20 cellular contexts compared by ENCODE assay signal in the genomic region with DNA sequence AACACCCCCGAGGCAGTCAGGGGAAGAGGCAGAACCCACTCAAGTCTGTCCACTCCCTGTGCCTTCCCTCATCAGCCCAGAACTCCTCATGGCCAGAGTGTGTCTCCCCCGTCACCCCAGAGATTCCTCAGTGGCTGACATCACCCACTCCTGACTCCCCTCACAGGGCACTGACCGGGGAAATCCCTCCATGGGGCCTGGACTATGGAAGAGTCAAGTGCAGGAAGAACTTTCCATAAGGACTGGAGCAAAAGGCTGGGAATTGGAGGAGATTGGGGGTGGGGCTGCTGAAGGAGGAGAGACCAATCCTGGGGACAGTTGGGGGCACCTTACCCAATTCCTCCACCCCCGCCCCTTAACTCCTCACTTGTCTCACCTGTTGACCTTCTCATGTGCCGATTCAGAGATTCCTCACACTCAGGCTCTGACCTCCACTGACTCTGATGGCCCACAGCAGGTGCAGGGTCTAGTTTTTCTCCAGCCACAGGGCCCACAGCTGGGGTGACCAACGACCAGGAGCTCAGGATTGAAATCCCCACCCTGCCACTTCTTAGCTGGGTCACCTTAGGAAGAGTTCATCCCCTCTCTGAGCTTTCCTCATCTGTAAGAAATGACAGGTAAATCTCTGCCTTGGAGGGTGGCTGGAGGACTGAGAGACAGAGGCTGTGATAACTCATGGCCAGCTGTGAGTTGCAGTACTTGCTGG. TPM values are rescaled to one million over a fixed set of nuclear protein-coding genes. Genes with fewer than 3 reads are reported as not detected.
DNase-seq lines count a peak whose midpoint lies in the region; ATAC-seq and TF ChIP-seq lines count a peak whose summit lies in the region.
"Had no signal": no experiment of that assay in that cellular context is flagged by ENCODE, and none has a peak within 500 bp of the region (broad histone marks: within the 10 kb centered on the region; RNA-seq: fewer than 3 reads in every experiment).

No MANE protein-coding gene starts in this region.

- H3K9me3 ChIP-seq in tibial nerve (no peaks in the 10 kb centered on the region), transverse colon (no peaks in the 10 kb centered on the region)

- peaks cover 5% of the 10 kb centered on the region for H3K4me1 Mint-ChIP-seq in activated naive CD4-positive, alpha-beta T cell treated with anti-CD3 and anti-CD28 coated beads, Interleukin-2, amount 50 U/mL, for 24 hours
- peaks cover 56% of the 10 kb centered on the region for H3K4me1 Mint-ChIP-seq in mesothelial cell of epicardium

- no peak for ATAC-seq in activated naive CD4-positive, alpha-beta T cell treated with anti-CD3 and anti-CD28 coated beads, Interleukin-2, amount 50 U/mL, for 72 hours
- ATAC-seq in HG02571 (IDR thresholded peaks at IDR 0.05; ENCODE audit: unreplicated experiment): no peak
- ATAC-seq: activated naive CD8-positive, alpha-beta T cell treated with anti-CD3 and anti-CD28 coated beads, Interleukin-2, amount 50 U/mL, for 24 hours had no signal

- no peak for DNase-seq in activated naive CD4-positive, alpha-beta T cell treated with anti-CD3 and anti-CD28 coated beads, Interleukin-2, amount 50 U/mL, for 72 hours (ENCODE audit: low spot score in 2 of 2)
- DNase-seq in dorsolateral prefrontal cortex (no peak), mesothelial cell of epicardium (ENCODE audit: low spot score in 2 of 2, unreplicated experiment in 2 of 2) (no peak), tibial nerve (ENCODE audit: low spot score in 2 of 2) (no peak), transverse colon (no peak), NCI-H1436 (lab: John Stamatoyannopoulos, UW) (no peak)
- DNase-seq: activated CD4-positive, alpha-beta T cell treated with anti-CD3 and anti-CD28 coated beads, Interleukin-2, amount 10 ng/mL, durations not matched to agents 24 days and 14 days; activated naive CD8-positive, alpha-beta T cell treated with anti-CD3 and anti-CD28 coated beads, Interleukin-2, amount 50 U/mL, for 24 hours; activated T-cell treated with anti-CD3 and anti-CD28 coated beads, Interleukin-2, amount 50 U/mL, for 1 hour; Karpas-422; NCI-H187 treated with DMSO at 0.1 percent for 48 hours; NCI-H748 treated with DMSO at 0.1 percent for 48 hours had no signal

- H3K4me3 ChIP-seq in dorsolateral prefrontal cortex: peak overlapping the region in 49 of 59 donors; percentile 18 to 76 (median 62)
- H3K4me3 ChIP-seq in tibial nerve: peak overlapping the region in 3 of 4 donors; percentile 30 to 49 (median 42)
- no peak overlapping the region for H3K4me3 ChIP-seq in transverse colon

- in situ Hi-C loops in transverse colon (cut with MboI; ENCODE audit: low pct_ligation_motif_present in 1 of 4, low pct_unique_long_range_greater_than_20kb in 1 of 4, low sequenced_read_pairs in 3 of 4): no loop called here

- H3K27ac Mint-ChIP-seq in activated naive CD4-positive, alpha-beta T cell treated with anti-CD3 and anti-CD28 coated beads, Interleukin-2, amount 50 U/mL, for 24 hours: peak overlapping the region; percentile 17
- peak overlapping the region in 1 of 2 donors; percentile 32 for H3K27ac Mint-ChIP-seq in activated naive CD4-positive, alpha-beta T cell treated with anti-CD3 and anti-CD28 coated beads, Interleukin-2, amount 50 U/mL, for 72 hours
- H3K27ac Mint-ChIP-seq in mesothelial cell of epicardium: peak overlapping the region; percentile 34
- H3K27ac Mint-ChIP-seq: activated CD4-positive, alpha-beta T cell treated with anti-CD3 and anti-CD28 coated beads, Interleukin-2, amount 10 ng/mL, durations not matched to agents 24 days and 14 days; activated naive CD8-positive, alpha-beta T cell treated with anti-CD3 and anti-CD28 coated beads, Interleukin-2, amount 50 U/mL, for 24 hours; stimulated activated naive CD8-positive, alpha-beta T cell treated with anti-CD3 and anti-CD28 coated beads, Interleukin-15, Interleukin-2, amounts not matched to agents 100 ng/mL and 50 ng/mL, for 24 hours; T-helper 2 cell treated with Interferon-gamma antibody and Interleukin-4, amounts not matched to agents 5 μg/mL and 100 μg/mL, for 36 hours had no signal

- WGBS in tibial nerve, 2 donors: 55% methylated on average over 6 of the region's 6 CpGs
- WGBS in transverse colon (ENCODE audit: low coverage in 1 of 2), 2 donors: 63% methylated on average over 6 of the region's 6 CpGs; no CpG with 5 or more reads in 1 of the 2 donors

- no peak for TF ChIP-seq EP300 in tibial nerve (IDR thresholded peaks at IDR 0.05)
- TF ChIP-seq EP300 in transverse colon (IDR thresholded peaks at IDR 0.05; ENCODE audit: low read depth): no peak

- H3K4me1 ChIP-seq in tibial nerve: peaks cover 0 to 58% (median 10%) of the 10 kb centered on the region in 4 donors
- H3K4me1 ChIP-seq in transverse colon: peaks cover 0 to 5% (median 2%) of the 10 kb centered on the region in 4 donors

- TF ChIP-seq POLR2A in tibial nerve (IDR thresholded peaks at IDR 0.05) (no peak), transverse colon (IDR thresholded peaks at IDR 0.05) (no peak)

- H3K9me3 Mint-ChIP-seq in activated naive CD4-positive, alpha-beta T cell treated with anti-CD3 and anti-CD28 coated beads, Interleukin-2, amount 50 U/mL, for 24 hours: no peaks in the 10 kb centered on the region
- no peaks in the 10 kb centered on the region for H3K9me3 Mint-ChIP-seq in activated naive CD4-positive, alpha-beta T cell treated with anti-CD3 and anti-CD28 coated beads, Interleukin-2, amount 50 U/mL, for 72 hours
- no peaks in the 10 kb centered on the region for H3K9me3 Mint-ChIP-seq in mesothelial cell of epicardium
- H3K9me3 Mint-ChIP-seq: activated CD4-positive, alpha-beta T cell treated with anti-CD3 and anti-CD28 coated beads, Interleukin-2, amount 10 ng/mL, durations not matched to agents 24 days and 14 days; activated naive CD8-positive, alpha-beta T cell treated with anti-CD3 and anti-CD28 coated beads, Interleukin-2, amount 50 U/mL, for 24 hours; stimulated activated naive CD8-positive, alpha-beta T cell treated with anti-CD3 and anti-CD28 coated beads, Interleukin-15, Interleukin-2, amounts not matched to agents 100 ng/mL and 50 ng/mL, for 24 hours; T-helper 2 cell treated with Interferon-gamma antibody and Interleukin-4, amounts not matched to agents 5 μg/mL and 100 μg/mL, for 36 hours had no signal

- H3K27me3 ChIP-seq in dorsolateral prefrontal cortex (no peaks in the 10 kb centered on the region), tibial nerve (no peaks in the 10 kb centered on the region), transverse colon (no peaks in the 10 kb centered on the region)

- TF ChIP-seq CTCF in dorsolateral prefrontal cortex (IDR thresholded peaks at IDR 0.05 in 54 of 56, conservative IDR thresholded peaks at IDR 0.05 in 2 of 56; ENCODE audit: low read depth in 1 of 56, partially characterized antibody in 56 of 56) (no peak), mesothelial cell of epicardium (IDR thresholded peaks at IDR 0.05; ENCODE audit: unreplicated experiment) (no peak), tibial nerve (IDR thresholded peaks at IDR 0.05) (no peak), transverse colon (IDR thresholded peaks at IDR 0.05) (no peak)

- intact Hi-C loops in dorsolateral prefrontal cortex (cut with DNase I) (no loop called here), transverse colon (cut with DNase I; ENCODE audit: low total_unique reads) (no loop called here)

- H3K27ac ChIP-seq in dorsolateral prefrontal cortex (peak overlapping the region in 24 of 59 donors; percentile 9 to 92 (median 76)), tibial nerve (peak overlapping the region; percentile 55 to 87 (median 65)), transverse colon (no peak overlapping the region)

- H3K36me3 Mint-ChIP-seq in activated naive CD4-positive, alpha-beta T cell treated with anti-CD3 and anti-CD28 coated beads, Interleukin-2, amount 50 U/mL, for 24 hours: no peaks in the 10 kb centered on the region
- H3K36me3 Mint-ChIP-seq in activated naive CD4-positive, alpha-beta T cell treated with anti-CD3 and anti-CD28 coated beads, Interleukin-2, amount 50 U/mL, for 72 hours: no peaks in the 10 kb centered on the region
- no peaks in the 10 kb centered on the region for H3K36me3 Mint-ChIP-seq in mesothelial cell of epicardium

- H3K4me3 Mint-ChIP-seq in activated naive CD4-positive, alpha-beta T cell treated with anti-CD3 and anti-CD28 coated beads, Interleukin-2, amount 50 U/mL, for 24 hours: no peak overlapping the region
- peak overlapping the region; percentile 95 for H3K4me3 Mint-ChIP-seq in mesothelial cell of epicardium
- H3K4me3 Mint-ChIP-seq: activated CD4-positive, alpha-beta T cell treated with anti-CD3 and anti-CD28 coated beads, Interleukin-2, amount 10 ng/mL, durations not matched to agents 24 days and 14 days; activated naive CD8-positive, alpha-beta T cell treated with anti-CD3 and anti-CD28 coated beads, Interleukin-2, amount 50 U/mL, for 24 hours; stimulated activated naive CD8-positive, alpha-beta T cell treated with anti-CD3 and anti-CD28 coated beads, Interleukin-15, Interleukin-2, amounts not matched to agents 100 ng/mL and 50 ng/mL, for 24 hours; T-helper 2 cell treated with Interferon-gamma antibody and Interleukin-4, amounts not matched to agents 5 μg/mL and 100 μg/mL, for 36 hours had no signal

- no peaks in the 10 kb centered on the region for H3K36me3 ChIP-seq in tibial nerve
- no peaks in the 10 kb centered on the region for H3K36me3 ChIP-seq in transverse colon

- no peaks in the 10 kb centered on the region for H3K27me3 Mint-ChIP-seq in activated naive CD4-positive, alpha-beta T cell treated with anti-CD3 and anti-CD28 coated beads, Interleukin-2, amount 50 U/mL, for 24 hours
- no peaks in the 10 kb centered on the region for H3K27me3 Mint-ChIP-seq in mesothelial cell of epicardium (ENCODE audit: low read depth)
- H3K27me3 Mint-ChIP-seq: activated naive CD8-positive, alpha-beta T cell treated with anti-CD3 and anti-CD28 coated beads, Interleukin-2, amount 50 U/mL, for 24 hours; stimulated activated naive CD8-positive, alpha-beta T cell treated with anti-CD3 and anti-CD28 coated beads, Interleukin-15, Interleukin-2, amounts not matched to agents 100 ng/mL and 50 ng/mL, for 24 hours had no signal

RNA-seq across cellular contexts. Expression of gene EXTL1, which starts 0.5 kb away (rescaled TPM):
- not detected for total RNA-seq in activated naive CD4-positive, alpha-beta T cell treated with anti-CD3 and anti-CD28 coated beads, Interleukin-2, amount 50 U/mL, for 72 hours
- 10 to 100 TPM; 17.0 to 82.6 (median 46.4) TPM for total RNA-seq in dorsolateral prefrontal cortex
- 6.9 to 8.2 TPM (median 7.1 TPM) in 3 replicates for total RNA-seq in mesothelial cell of epicardium
- 10 to 100 TPM; 30.6 to 44.3 (median 34.6) TPM for total RNA-seq in tibial nerve
- total RNA-seq in transverse colon: under 1 TPM in 2 of 4 donors, not detected in 2; 0.16 to 0.41 TPM
- total RNA-seq: A172; activated CD4-positive, alpha-beta T cell treated with anti-CD3 and anti-CD28 coated beads, Interleukin-2, amount 10 ng/mL, durations not matched to agents 24 days and 14 days; dermis microvascular lymphatic vessel endothelial cell had no signal

RNA-seq across cellular contexts. Expression of gene PAFAH2, which starts 23.2 kb away (rescaled TPM):
- total RNA-seq in activated naive CD4-positive, alpha-beta T cell treated with anti-CD3 and anti-CD28 coated beads, Interleukin-2, amount 50 U/mL, for 72 hours: 1 to 10 TPM; 8.7 to 9.5 TPM
- total RNA-seq in dorsolateral prefrontal cortex (10 to 100 TPM in 38 of 120 experiments, 1 to 10 TPM in 82; 3.7 to 19.3 (median 8.5) TPM), mesothelial cell of epicardium (8.7 to 9.9 TPM (median 9.1 TPM) in 3 replicates), tibial nerve (10 to 100 TPM in 1 of 4 donors, 1 to 10 TPM in 3; 6.3 to 19.2 (median 9.3) TPM), transverse colon (10 to 100 TPM; 23.1 to 60.1 (median 38.8) TPM)

RNA-seq across cellular contexts. Expression of gene SLC30A2, which starts 24.8 kb away (rescaled TPM):
- not detected for total RNA-seq in activated naive CD4-positive, alpha-beta T cell treated with anti-CD3 and anti-CD28 coated beads, Interleukin-2, amount 50 U/mL, for 72 hours
- total RNA-seq in dorsolateral prefrontal cortex (1 to 10 TPM in 1 of 120 experiments, under 1 TPM in 8, not detected in 111; 0.15 to 1.7 (median 0.24) TPM), mesothelial cell of epicardium (9.2 to 10.7 TPM (median 10.3 TPM) in 3 replicates), tibial nerve (not detected), transverse colon (under 1 TPM in 1 of 4 donors, not detected in 3; 0.14 TPM)
- total RNA-seq: A172; activated CD4-positive, alpha-beta T cell treated with anti-CD3 and anti-CD28 coated beads, Interleukin-2, amount 10 ng/mL, durations not matched to agents 24 days and 14 days; dermis microvascular lymphatic vessel endothelial cell; RPMI7951; sciatic nerve had no signal

RNA-seq across cellular contexts. Expression of gene TRIM63, which starts 46.3 kb away (rescaled TPM):
- total RNA-seq in activated naive CD4-positive, alpha-beta T cell treated with anti-CD3 and anti-CD28 coated beads, Interleukin-2, amount 50 U/mL, for 72 hours: under 1 TPM in 1 of 2 donors, not detected in 1; 0.31 TPM
- total RNA-seq in dorsolateral prefrontal cortex (1 to 10 TPM in 2 of 120 experiments, under 1 TPM in 23, not detected in 95; 0.20 to 3.8 (median 0.47) TPM), mesothelial cell of epicardium (1.4 to 1.9 TPM (median 1.7 TPM) in 3 replicates), tibial nerve (under 1 TPM in 2 of 4 donors, not detected in 2; 0.21 to 0.98 TPM), transverse colon (1 to 10 TPM in 1 of 4 donors, under 1 TPM in 1, not detected in 2; 0.32 to 1.8 TPM)
- total RNA-seq: A172; activated CD4-positive, alpha-beta T cell treated with anti-CD3 and anti-CD28 coated beads, Interleukin-2, amount 10 ng/mL, durations not matched to agents 24 days and 14 days; dermis microvascular lymphatic vessel endothelial cell had no signal

Comparison
In these comparisons a context has a peak if more than half of its experiments do, and no peak if none do; other contexts are left out.
1. H3K27ac ChIP-seq: peak in tibial nerve (4 of 4); none in transverse colon (0 of 4).
2. H3K4me3 ChIP-seq: peak in dorsolateral prefrontal cortex (49 of 59) and tibial nerve (3 of 4); none in transverse colon (0 of 4).